In genomic region chr14:77026930-77027537, GRCh38 we compare ENCODE assay signal across 8 cellular contexts. TPM values are rescaled to one million over a fixed set of nuclear protein-coding genes. Genes with fewer than 3 reads are reported as not detected.
DNase-seq lines count a peak whose midpoint lies in the region; ATAC-seq, FAIRE-seq and TF ChIP-seq lines count a peak whose summit lies in the region.

No MANE protein-coding gene starts in this region.

- no peak for FAIRE-seq in endothelial cell of umbilical vein (lab: Jason Lieb, UNC)

- H3K9me3 ChIP-seq in BLaER1 (no peaks in the 10 kb centered on the region), MG63 (no peaks in the 10 kb centered on the region), endothelial cell of umbilical vein (replicated peaks; ENCODE audit: control insufficient read depth, insufficient read depth, low read length) (no peaks in the 10 kb centered on the region), muscle layer of duodenum (ENCODE audit: control insufficient read depth in 1 of 2, low read length in 2 of 2) (no peaks in the 10 kb centered on the region)

- H3K9me3 Mint-ChIP-seq in activated CD4-positive, alpha-beta memory T cell treated with anti-CD3 and anti-CD28 coated beads, Interleukin-2, amount 10 ng/mL, durations not matched to agents 7 days and 5 days: no peaks in the 10 kb centered on the region

- H3K4me3 ChIP-seq in BLaER1 (peak overlapping the region; percentile 78), MG63 (peak overlapping the region; percentile 73), endothelial cell of umbilical vein (replicated peaks in 1 of 3; ENCODE audit: insufficient read depth in 1 of 3, low read depth in 1 of 3, low read length in 3 of 3) (peak overlapping the region; percentile 24 to 90 (median 39)), muscle layer of duodenum (ENCODE audit: low read depth in 1 of 2, low read length in 2 of 2) (peak overlapping the region; percentile 79 to 85), urinary bladder (ENCODE audit: low read depth, low read length) (peak overlapping the region; percentile 93)

- no peaks in the 10 kb centered on the region for H3K9me1 ChIP-seq in endothelial cell of umbilical vein (replicated peaks; ENCODE audit: control insufficient read depth, extremely low read depth, insufficient read depth, low read length)

- H3K79me2 ChIP-seq in endothelial cell of umbilical vein (ENCODE audit: control insufficient read depth, insufficient read depth, low read length): peaks cover 38% of the 10 kb centered on the region

- H3K27me3 ChIP-seq in BLaER1: no peaks in the 10 kb centered on the region
- H3K27me3 ChIP-seq in MG63: no peaks in the 10 kb centered on the region
- H3K27me3 ChIP-seq in endothelial cell of umbilical vein (ENCODE audit: control insufficient read depth in 2 of 2, insufficient read depth in 2 of 2, low read length in 2 of 2): no peaks in the 10 kb centered on the region
- H3K27me3 ChIP-seq in muscle layer of duodenum (ENCODE audit: low read depth, low read length): no peaks in the 10 kb centered on the region

- H3K36me3 ChIP-seq in BLaER1 (peaks cover 12% of the 10 kb centered on the region), MG63 (peaks cover 28% of the 10 kb centered on the region), endothelial cell of umbilical vein (ENCODE audit: control insufficient read depth in 2 of 2, extremely low read depth in 1 of 2, insufficient read depth in 2 of 2, low read length in 2 of 2) (no peaks in the 10 kb centered on the region), muscle layer of duodenum (ENCODE audit: control insufficient read depth in 1 of 2, insufficient read depth in 2 of 2, low read length in 2 of 2) (peaks cover 0 to 6% of the 10 kb centered on the region in 2 donors), urinary bladder (ENCODE audit: insufficient read depth) (no peaks in the 10 kb centered on the region)

- CTCF ChIA-PET in activated CD4-positive, alpha-beta memory T cell treated with anti-CD3 and anti-CD28 coated beads, Interleukin-2, amount 10 ng/mL, durations not matched to agents 7 days and 5 days (lab: Charles Lee): interaction anchor here (1.1 to 3.9 kb wide), 5 partner anchors 13 to 114 kb away, joined by 3 to 28 read pairs (median 11); no protein-coding TSS in a partner anchor
- CTCF ChIA-PET in endothelial cell of umbilical vein (lab: Charles Lee): interaction anchor here (0.8 to 7.7 kb wide), 15 partner anchors 11 to 154 kb away, joined by 3 to 58 read pairs (median 16); no protein-coding TSS in a partner anchor

- intact Hi-C loops in endothelial cell of umbilical vein (cut with micrococcal nuclease): no loop called here

- peaks cover 39% of the 10 kb centered on the region for H4K20me1 ChIP-seq in BLaER1
- H4K20me1 ChIP-seq in endothelial cell of umbilical vein (replicated peaks; ENCODE audit: control insufficient read depth, extremely low read depth, insufficient read depth, low read length): no peaks in the 10 kb centered on the region

- BruUV-seq in endothelial cell of umbilical vein (replicated peaks; lab: Mats Ljungman, UMichigan): no TSS peak

- H3K4me1 Mint-ChIP-seq in activated CD4-positive, alpha-beta memory T cell treated with anti-CD3 and anti-CD28 coated beads, Interleukin-2, amount 10 ng/mL, durations not matched to agents 7 days and 5 days: peaks cover 64% of the 10 kb centered on the region

- POLR2A ChIA-PET in activated CD4-positive, alpha-beta memory T cell treated with anti-CD3 and anti-CD28 coated beads, Interleukin-2, amount 10 ng/mL, durations not matched to agents 7 days and 5 days (lab: Charles Lee): interaction anchor here (0.6 to 13.6 kb wide), 17 partner anchors 14 to 118 kb away, joined by 3 to 229 read pairs (median 5); no protein-coding TSS in a partner anchor
- POLR2A ChIA-PET in endothelial cell of umbilical vein (lab: Charles Lee): interaction anchor here (0.6 to 0.9 kb wide), 3 partner anchors 22 to 77 kb away, joined by 3 to 6 read pairs (median 3); no protein-coding TSS in a partner anchor

- WGBS in urinary bladder: 1% methylated on average over 65 of the region's 65 CpGs

- H3K4me2 ChIP-seq in BLaER1 (peak overlapping the region; percentile 81), endothelial cell of umbilical vein (ENCODE audit: insufficient read depth, low read length) (no peak overlapping the region)

- H3K27ac ChIP-seq in BLaER1 (peak overlapping the region; percentile 94), endothelial cell of umbilical vein (ENCODE audit: insufficient read depth, low read depth, low read length) (peak overlapping the region; percentile 80), muscle layer of duodenum (ENCODE audit: low read length) (peak overlapping the region; percentile 97), urinary bladder (ENCODE audit: low read depth) (peak overlapping the region; percentile 99)

- H3K4me1 ChIP-seq in BLaER1 (peaks cover 74% of the 10 kb centered on the region), endothelial cell of umbilical vein (ENCODE audit: control insufficient read depth, extremely low read depth, insufficient read depth, low read length) (peaks cover 44% of the 10 kb centered on the region), muscle layer of duodenum (ENCODE audit: control insufficient read depth in 1 of 2, insufficient read depth in 2 of 2, low read length in 2 of 2) (peaks cover 15 to 50% of the 10 kb centered on the region in 2 donors), urinary bladder (ENCODE audit: insufficient read depth) (peaks cover 2% of the 10 kb centered on the region)

- no peaks in the 10 kb centered on the region for H3K27me3 Mint-ChIP-seq in activated CD4-positive, alpha-beta memory T cell treated with anti-CD3 and anti-CD28 coated beads, Interleukin-2, amount 10 ng/mL, durations not matched to agents 7 days and 5 days

- dilution Hi-C loops in endothelial cell of umbilical vein (cut with MboI; ENCODE audit: extremely low pct_ligation_motif_present, low sequenced_read_pairs): no loop called here

- peak overlapping the region; percentile 88 for H3K4me3 Mint-ChIP-seq in activated CD4-positive, alpha-beta memory T cell treated with anti-CD3 and anti-CD28 coated beads, Interleukin-2, amount 10 ng/mL, durations not matched to agents 7 days and 5 days

- TF ChIP-seq CTCF in endothelial cell of umbilical vein (IDR thresholded peaks at IDR 0.05; ENCODE audit: extremely low read depth in 1 of 2, insufficient read depth in 1 of 2, low read depth in 1 of 2, low read length in 2 of 2): peak in 1 of 2 donors; percentile 4

- TF ChIP-seq POLR2A in endothelial cell of umbilical vein (IDR thresholded peaks at IDR 0.05; ENCODE audit: low read depth, low read length): no peak

- DNase-seq in MG63: peak; percentile 33
- peak; percentile 61 for DNase-seq in activated CD4-positive, alpha-beta memory T cell treated with anti-CD3 and anti-CD28 coated beads, Interleukin-2, amount 10 ng/mL, durations not matched to agents 7 days and 5 days
- DNase-seq in endothelial cell of umbilical vein (ENCODE audit: low read depth, low spot score): peak; percentile 52
- no peak for DNase-seq in NCI-H774 (lab: John Stamatoyannopoulos, UW)

- H3K27ac Mint-ChIP-seq in activated CD4-positive, alpha-beta memory T cell treated with anti-CD3 and anti-CD28 coated beads, Interleukin-2, amount 10 ng/mL, durations not matched to agents 7 days and 5 days: peak overlapping the region; percentile 89

- no peak overlapping the region for H2AFZ ChIP-seq in endothelial cell of umbilical vein (ENCODE audit: low read depth, low read length)

- peak overlapping the region; percentile 89 for H3K9ac ChIP-seq in BLaER1
- peak overlapping the region; percentile 94 for H3K9ac ChIP-seq in endothelial cell of umbilical vein (replicated peaks; ENCODE audit: extremely low read depth, insufficient read depth, low read length)

- H3K36me3 Mint-ChIP-seq in activated CD4-positive, alpha-beta memory T cell treated with anti-CD3 and anti-CD28 coated beads, Interleukin-2, amount 10 ng/mL, durations not matched to agents 7 days and 5 days (ENCODE audit: low read depth): peaks cover 44% of the 10 kb centered on the region

- peak; percentile 8 for ATAC-seq in GM19351 (IDR thresholded peaks at IDR 0.05; ENCODE audit: unreplicated experiment)

TF ChIP-seq in endothelial cell of umbilical vein, 7 proteins besides CTCF, POLR2A, EP300 and RAD21:
- no peak for TF ChIP-seq MAX (IDR thresholded peaks at IDR 0.05; ENCODE audit: insufficient read depth, insufficient read length)
- TF ChIP-seq JUN (IDR thresholded peaks at IDR 0.05; ENCODE audit: borderline replicate concordance, insufficient read depth, insufficient read length, low read depth): no peak
- no peak for TF ChIP-seq EZH2 (IDR thresholded peaks at IDR 0.05; ENCODE audit: borderline replicate concordance, low read depth, low read length, severe bottlenecking)
- no peak for TF ChIP-seq GATA2 (IDR thresholded peaks at IDR 0.05; ENCODE audit: insufficient read depth, insufficient read length, low read depth, low read length)
- no peak for TF ChIP-seq MYC (IDR thresholded peaks at IDR 0.05; ENCODE audit: low read depth, low read length)
- TF ChIP-seq FOS (IDR thresholded peaks at IDR 0.05; ENCODE audit: borderline replicate concordance, insufficient read depth, low read length): no peak
- no peak for TF ChIP-seq POLR2AphosphoS5 (IDR thresholded peaks at IDR 0.05; ENCODE audit: insufficient read depth, low read depth, low read length)
TF ChIP-seq in endothelial cell of umbilical vein: peak in this region for 0.

RNA-seq across cellular contexts. Expression of gene IRF2BPL, which starts 1.5 kb away (rescaled TPM):
- 18.1 and 34.9 TPM in 2 replicates for total RNA-seq in MG63 (2014; rRNA removed; shearing (Covaris generic); ENCODE audit: low replicate concordance)
- 10 to 100 TPM; 39.0 to 39.3 TPM for total RNA-seq in activated CD4-positive, alpha-beta memory T cell treated with anti-CD3 and anti-CD28 coated beads, Interleukin-2, amount 10 ng/mL, durations not matched to agents 7 days and 5 days
- 23.1 and 23.3 TPM in 2 replicates for total RNA-seq in endothelial cell of umbilical vein
- 9.3 and 11.8 TPM in 2 replicates for polyA plus RNA-seq in endothelial cell of umbilical vein
- polyA plus RNA-seq in endothelial cell of umbilical vein (2011; cell fraction: cytosol; rRNA removed): 5.0 and 8.9 TPM in 2 replicates
- polyA plus RNA-seq in endothelial cell of umbilical vein (2011; cell fraction: nucleus; rRNA removed): 8.3 and 11.8 TPM in 2 replicates
- 9.8 and 13.7 TPM in 2 replicates for polyA plus RNA-seq in endothelial cell of umbilical vein (2012)
- polyA minus RNA-seq in endothelial cell of umbilical vein: 6.5 and 8.8 TPM in 2 replicates
- polyA minus RNA-seq in endothelial cell of umbilical vein (2011; cell fraction: cytosol; rRNA and poly(A)+ RNA removed): 14.1 TPM
- 4.9 and 14.9 TPM in 2 replicates for polyA minus RNA-seq in endothelial cell of umbilical vein (2011; cell fraction: nucleus; rRNA and poly(A)+ RNA removed)
- total RNA-seq in urinary bladder: 26.4 TPM
- 65.3 TPM for polyA plus RNA-seq in urinary bladder

Comparison
In these comparisons a context has a peak if more than half of its experiments do, and no peak if none do; other contexts are left out.
1. H3K4me3 ChIP-seq: peak in every context shown above with its lines; median percentile 93 in urinary bladder; 82 in muscle layer of duodenum; 78 in BLaER1; 73 in MG63; 39 in endothelial cell of umbilical vein.